9 cellular contexts compared by ENCODE assay signal in the genomic region with DNA sequence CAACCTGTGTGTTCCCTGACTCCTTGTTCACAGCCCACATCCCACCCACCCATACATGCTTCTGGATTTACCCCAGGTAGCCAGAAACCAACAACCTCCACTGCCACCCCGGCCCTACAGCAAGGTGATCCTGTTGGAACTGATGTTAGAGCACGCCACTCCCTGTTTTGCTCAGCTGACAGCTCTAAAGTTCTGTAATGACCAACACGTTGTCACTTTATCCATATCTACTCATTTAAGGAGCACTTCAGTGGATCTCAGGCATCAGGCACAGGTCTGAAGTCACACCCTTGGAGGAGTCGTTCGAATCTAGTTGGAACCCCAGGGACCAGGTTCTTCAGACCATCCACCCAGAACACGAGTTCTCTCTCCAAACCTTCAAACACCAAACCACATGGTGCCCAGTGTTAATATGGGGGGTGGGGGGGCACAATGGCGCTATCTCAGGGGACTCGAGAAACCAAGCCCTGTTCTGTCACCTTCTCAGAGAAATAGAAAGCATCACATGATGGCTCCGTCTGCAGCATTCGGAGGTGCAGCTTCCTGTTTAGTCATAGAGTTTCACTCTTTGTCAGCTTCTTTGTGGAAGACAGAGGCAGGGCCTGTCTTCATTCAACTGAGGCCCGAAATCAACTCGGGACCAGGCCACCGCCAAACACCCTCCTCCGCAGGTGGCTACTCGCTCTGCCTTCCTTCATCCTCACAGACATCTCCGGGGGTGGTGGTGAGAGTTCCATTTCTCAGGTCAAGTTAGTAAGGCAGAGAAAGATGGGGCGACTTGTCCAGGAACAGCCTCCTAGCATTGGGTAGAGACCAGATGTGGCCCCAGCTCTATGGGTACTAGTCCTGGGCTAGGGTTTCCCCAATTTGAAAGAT.
A peak's percentile ranks its signal among the peaks of the same experiment; 100 is the strongest.
DNase-seq lines count a peak whose midpoint lies in the region; ATAC-seq and TF ChIP-seq lines count a peak whose summit lies in the region.
"Had no signal": no experiment of that assay in that cellular context is flagged by ENCODE, and none has a peak within 500 bp of the region (broad histone marks: within the 10 kb centered on the region; RNA-seq: fewer than 3 reads in every experiment).

No MANE protein-coding gene starts in this region.

- intact Hi-C loops in mammary epithelial cell (cut with micrococcal nuclease): no loop called here

- H3K9me3 ChIP-seq in mammary epithelial cell (replicated peaks; ENCODE audit: insufficient read depth, low read length): no peaks in the 10 kb centered on the region

- in situ Hi-C loops in mammary epithelial cell (cut with MboI; ENCODE audit: low sequenced_read_pairs in 2 of 2): no loop called here

- H3K36me3 ChIP-seq in mammary epithelial cell (ENCODE audit: insufficient read depth, low read length): no peaks in the 10 kb centered on the region

- no peaks in the 10 kb centered on the region for H3K27me3 ChIP-seq in mammary epithelial cell (ENCODE audit: insufficient read depth, low read length)

- H3K4me1 ChIP-seq in mammary epithelial cell (ENCODE audit: insufficient read depth, low read length): no peaks in the 10 kb centered on the region

- CTCF ChIA-PET in T-cell (lab: Charles Lee) (interaction anchor here (0.6 to 1.0 kb wide), 2 partner anchors 11 to 141 kb away, joined by 3 to 4 read pairs; no protein-coding TSS in a partner anchor), mammary epithelial cell (lab: Charles Lee; ENCODE audit: low non-redundant PET) (no interaction called here)

- BruUV-seq in mammary epithelial cell (replicated peaks; lab: Mats Ljungman, UMichigan): no TSS peak

- no peaks in the 10 kb centered on the region for H4K20me1 ChIP-seq in mammary epithelial cell (ENCODE audit: insufficient read depth, low read length)

- DNase-seq in T-cell: peak; percentile 39 to 76 (median 60)
- DNase-seq in central memory CD8-positive, alpha-beta T cell (ENCODE audit: low spot score in 2 of 2): peak; percentile 50 to 73
- peak; percentile 36 to 47 for DNase-seq in stimulated activated CD8-positive, alpha-beta memory T cell treated with anti-CD3 and anti-CD28 coated beads, Interleukin-2, amount 100 ng/mL, for 1 hour (ENCODE audit: low read depth in 2 of 2)
- DNase-seq in NCI-H1694 treated with DMSO at 0.1 percent for 48 hours (lab: John Stamatoyannopoulos, UW): no peak
- DNase-seq in ecto neural progenitor cell (ENCODE audit: low spot score): no peak
- no peak for DNase-seq in mammary epithelial cell

- peaks cover 64 to 73% (median 69%) of the 10 kb centered on the region in 3 donors for H3K4me1 Mint-ChIP-seq in T-cell
- peaks cover 68% of the 10 kb centered on the region for H3K4me1 Mint-ChIP-seq in central memory CD8-positive, alpha-beta T cell

- H3K9me3 Mint-ChIP-seq in T-cell: no peaks in the 10 kb centered on the region
- H3K9me3 Mint-ChIP-seq in central memory CD8-positive, alpha-beta T cell: no peaks in the 10 kb centered on the region

- ATAC-seq in GM18511 (IDR thresholded peaks at IDR 0.05; ENCODE audit: unreplicated experiment) (peak; percentile 69), HG02840 (IDR thresholded peaks at IDR 0.05; ENCODE audit: low FRiP score, unreplicated experiment) (peak; percentile 69), T-cell (replicated peaks in 1 of 4) (peak; percentile 70 to 77 (median 74))
- ATAC-seq in central memory CD8-positive, alpha-beta T cell (replicated peaks; ENCODE audit: extremely low read depth, poor library complexity, severe bottlenecking): peak; percentile 58

- POLR2A ChIA-PET in T-cell (lab: Charles Lee): interaction anchor here (0.5 to 1.0 kb wide), 3 partner anchors 9 to 1680 kb away, joined by 3 to 12 read pairs (median 3); partner anchors contain the start of gene NFATC2 (in 1 of the 2)

- TF ChIP-seq CTCF in mammary epithelial cell (conservative IDR thresholded peaks at IDR 0.05 in 1 of 2, IDR thresholded peaks at IDR 0.05 in 1 of 2; ENCODE audit: extremely low read depth in 1 of 2, insufficient read depth in 1 of 2, low read depth in 1 of 2, low read length in 2 of 2): no peak

- no peak overlapping the region for H3K27ac ChIP-seq in mammary epithelial cell (ENCODE audit: insufficient read depth, low read depth, low read length)
- H3K27ac ChIP-seq: HL-60 had no signal

- H3K9ac ChIP-seq in mammary epithelial cell (ENCODE audit: insufficient read depth, low read length): no peak overlapping the region

- H3K4me3 Mint-ChIP-seq in T-cell: peak overlapping the region; percentile 64 to 82 (median 75)
- H3K4me3 Mint-ChIP-seq in central memory CD8-positive, alpha-beta T cell: peak overlapping the region; percentile 75

- no peaks in the 10 kb centered on the region for H3K27me3 Mint-ChIP-seq in T-cell
- H3K27me3 Mint-ChIP-seq in central memory CD8-positive, alpha-beta T cell: no peaks in the 10 kb centered on the region

- no peak overlapping the region for H3K4me2 ChIP-seq in mammary epithelial cell (ENCODE audit: insufficient read depth, low read depth, low read length)

- dilution Hi-C loops in mammary epithelial cell (cut with HindIII; ENCODE audit: low sequenced_read_pairs): no loop called here

- no peak overlapping the region for H3K4me3 ChIP-seq in mammary epithelial cell (replicated peaks in 1 of 3; ENCODE audit: insufficient read depth in 1 of 3, low read depth in 2 of 3, low read length in 3 of 3)

- WGBS in mammary epithelial cell (ENCODE audit: low coverage, missing lambda C conversion rate): 86% methylated on average over 17 of the region's 17 CpGs

- H3K27ac Mint-ChIP-seq in T-cell: peak overlapping the region; percentile 98 to 99
- H3K27ac Mint-ChIP-seq in central memory CD8-positive, alpha-beta T cell (ENCODE audit: low read depth): peak overlapping the region; percentile 97

- no peak overlapping the region for H2AFZ ChIP-seq in mammary epithelial cell (ENCODE audit: low read depth, low read length)

- no peaks in the 10 kb centered on the region for H3K79me2 ChIP-seq in mammary epithelial cell (ENCODE audit: insufficient read depth, low read length)

- peaks cover 36% of the 10 kb centered on the region for H3K36me3 Mint-ChIP-seq in T-cell
- peaks cover 58% of the 10 kb centered on the region for H3K36me3 Mint-ChIP-seq in central memory CD8-positive, alpha-beta T cell (ENCODE audit: insufficient read depth)

Comparison
In these comparisons a context has a peak if more than half of its experiments do, and no peak if none do; other contexts are left out.
1. DNase-seq: peak in T-cell (34 of 34), central memory CD8-positive, alpha-beta T cell (2 of 2) and stimulated activated CD8-positive, alpha-beta memory T cell treated with anti-CD3 and anti-CD28 coated beads, Interleukin-2, amount 100 ng/mL, for 1 hour (2 of 2); none in NCI-H1694 treated with DMSO at 0.1 percent for 48 hours (single experiment), ecto neural progenitor cell (single experiment) and mammary epithelial cell (single experiment).
2. Peak in every context shown above with its lines, with median percentiles within 50 percentile points of each other: ATAC-seq.